ENCODE assay signal across 10 cellular contexts in the genomic region with DNA sequence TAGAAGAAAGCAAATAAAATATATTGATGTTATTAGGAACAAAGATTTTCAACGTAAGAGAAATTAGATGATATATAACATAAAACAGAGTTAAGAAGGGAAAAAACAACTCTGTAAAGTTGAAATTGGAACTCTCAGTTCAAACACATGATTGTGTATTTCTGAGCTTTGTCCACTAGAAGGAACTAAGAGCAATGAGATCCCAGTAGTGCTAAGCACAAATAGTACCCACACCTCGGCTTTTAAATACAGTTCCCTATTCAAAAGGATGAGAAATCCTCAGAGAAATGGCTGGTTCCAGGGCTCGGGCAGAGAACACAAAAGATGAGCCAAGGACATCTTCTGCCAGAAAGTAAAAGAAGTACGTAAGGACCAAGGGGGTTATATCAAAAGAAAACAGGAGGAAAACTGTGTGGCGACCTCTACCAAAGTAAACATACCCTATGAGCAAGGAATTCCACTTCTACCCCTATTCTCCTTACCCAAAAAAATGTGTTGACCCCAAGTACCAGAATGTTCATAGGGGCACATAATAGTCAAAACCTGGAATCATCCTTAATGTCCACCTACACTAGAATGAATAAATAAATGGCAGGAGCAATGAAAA.
DNase-seq lines count a peak whose midpoint lies in the region; ATAC-seq, FAIRE-seq and TF ChIP-seq lines count a peak whose summit lies in the region.
"Had no signal": no experiment of that assay in that cellular context is flagged by ENCODE, and none has a peak within 500 bp of the region (broad histone marks: within the 10 kb centered on the region; RNA-seq: fewer than 3 reads in every experiment).

No MANE protein-coding gene starts in this region.

- TF ChIP-seq POLR2A in NB4 (IDR thresholded peaks at IDR 0.05; ENCODE audit: extremely low read depth, insufficient read length) (no peak), K562 (conservative IDR thresholded peaks at IDR 0.05) (no peak)

- H3K9me3 ChIP-seq in Caco-2 (no peaks in the 10 kb centered on the region), K562 (replicated peaks; ENCODE audit: control insufficient read depth, insufficient read depth, low read depth, low read length) (no peaks in the 10 kb centered on the region)
- H3K9me3 ChIP-seq: tibial nerve had no signal

- TF ChIP-seq CTCF in Caco-2 (IDR thresholded peaks at IDR 0.05; ENCODE audit: insufficient read depth in 1 of 2, low read depth in 1 of 2, low read length in 1 of 2, severe bottlenecking in 1 of 2, unreplicated experiment in 1 of 2) (peak in 1 of 2 experiments; percentile 46), NB4 (IDR thresholded peaks at IDR 0.05; ENCODE audit: low read depth, low read length) (peak; percentile 14), K562 (IDR thresholded peaks at IDR 0.05 in 2 of 3, conservative IDR thresholded peaks at IDR 0.05 in 1 of 3; ENCODE audit: insufficient read depth in 2 of 3, low read depth in 1 of 3, low read length in 3 of 3) (peak in 2 of 3 experiments; percentile 14 to 20; a peak in 2 of 6 replicates)

- peak in 1 of 2 experiments; percentile 26; a peak in 2 of 4 replicates for TF ChIP-seq RAD21 in K562 (CRISPR knock-in tag; conservative IDR thresholded peaks at IDR 0.05 in 1 of 2, IDR thresholded peaks at IDR 0.05 in 1 of 2)

- CTCF ChIA-PET in Caco-2 (lab: Charles Lee) (interaction anchor here (1.2 kb wide), 1 partner anchor 33 kb away, joined by 4 read pairs; no protein-coding TSS in a partner anchor), K562 (lab: Yijun Ruan, JAX; ENCODE audit: low intra/inter-chr PET ratio) (no interaction called here)

- no peak overlapping the region for H3K9ac ChIP-seq in K562 (ENCODE audit: insufficient read depth in 1 of 2, low read depth in 2 of 2, low read length in 2 of 2)

- ATAC-seq in K562 (peak; percentile 66; the same call in 2 of the 3 replicates), HG02885 (IDR thresholded peaks at IDR 0.05; ENCODE audit: poor library complexity, unreplicated experiment) (no peak)

- DNase-seq in Caco-2 = no peak
- DNase-seq in NB4 (ENCODE audit: low read depth) = peak; percentile 29
- no peak for DNase-seq in K562 (ENCODE audit: extremely low read depth in 1 of 4, low spot score in 3 of 4)
- peak; percentile 11 to 35 for DNase-seq in lung microvascular endothelial cell (ENCODE audit: low read depth in 2 of 2)
- DNase-seq in effector CD8-positive, alpha-beta T cell (lab: John Stamatoyannopoulos, UW) = no peak
- no peak for DNase-seq in HTR-8/SVneo (ENCODE audit: insufficient read length, low spot score)
- DNase-seq in stimulated activated CD4-positive, alpha-beta T cell treated with anti-CD3 and anti-CD28 coated beads, Interleukin-2, amount 100 ng/mL, for 48 hours = no peak

- H3K27me3 Mint-ChIP-seq in Caco-2 (ENCODE audit: insufficient read depth, unreplicated experiment) = no peaks in the 10 kb centered on the region

- H3K36me3 ChIP-seq in Caco-2 (ENCODE audit: control insufficient read depth, insufficient read depth, low read length) = no peaks in the 10 kb centered on the region
- H3K36me3 ChIP-seq in K562 (ENCODE audit: control insufficient read depth, insufficient read depth, low read length) = no peaks in the 10 kb centered on the region
- H3K36me3 ChIP-seq: tibial nerve had no signal

- no peak overlapping the region for H2AFZ ChIP-seq in K562 (ENCODE audit: low read depth, low read length)

- BruUV-seq in Caco-2 (replicated peaks; lab: Mats Ljungman, UMichigan) (no TSS peak), K562 (replicated peaks; lab: Mats Ljungman, UMichigan) (no TSS peak)

- H3K4me1 Mint-ChIP-seq in Caco-2 (ENCODE audit: low read depth, unreplicated experiment) = peaks cover 8% of the 10 kb centered on the region

- no peaks in the 10 kb centered on the region for H3K9me3 Mint-ChIP-seq in Caco-2 (ENCODE audit: unreplicated experiment)
- H3K9me3 Mint-ChIP-seq: activated T-helper 2 cell treated with anti-CD3 and anti-CD28 coated beads, Interferon-gamma antibody, Interleukin-2, Interleukin-4, amounts not matched to agents 10 μg/mL and 5 μg/mL and 100 μg/mL, durations not matched to agents 14 hours and 24 hours and 36 hours had no signal

- no peaks in the 10 kb centered on the region for H3K79me2 ChIP-seq in K562 (ENCODE audit: control insufficient read depth, insufficient read depth, low read length)

- no peaks in the 10 kb centered on the region for H3K36me3 Mint-ChIP-seq in Caco-2 (ENCODE audit: insufficient read depth, unreplicated experiment)

- no peak overlapping the region for H3K27ac ChIP-seq in K562 (ENCODE audit: extremely low read depth, low read depth, low read length)
- H3K27ac ChIP-seq: tibial nerve had no signal

- H3K27me3 ChIP-seq in Caco-2 (replicated peaks; ENCODE audit: control insufficient read depth, insufficient read depth, low read length) (no peaks in the 10 kb centered on the region), K562 (ENCODE audit: control insufficient read depth in 2 of 2, insufficient read depth in 2 of 2, low read length in 2 of 2) (peaks cover 0 to 7% of the 10 kb centered on the region in 2 experiments; a peak in 4 of 5 replicates)
- H3K27me3 ChIP-seq: tibial nerve had no signal

- in situ Hi-C loops in K562 (cut with MboI) = no loop called here

- no peak overlapping the region for H3K4me3 ChIP-seq in Caco-2 (ENCODE audit: low read depth, low read length)
- no peak overlapping the region for H3K4me3 ChIP-seq in NB4 (ENCODE audit: low read depth, low read length)
- no peak overlapping the region for H3K4me3 ChIP-seq in K562
- H3K4me3 ChIP-seq: tibial nerve had no signal

- no peaks in the 10 kb centered on the region for H3K9me1 ChIP-seq in K562 (ENCODE audit: control insufficient read depth, insufficient read depth, low read length)

- WGBS in K562 (ENCODE audit: insufficient coverage, low coverage, missing lambda C conversion rate) = 10% methylated on average over 5 of the region's 5 CpGs

- peak overlapping the region; percentile 54 for H3K4me3 Mint-ChIP-seq in Caco-2 (ENCODE audit: unreplicated experiment)

- no peak overlapping the region for H3K27ac Mint-ChIP-seq in Caco-2 (ENCODE audit: unreplicated experiment)
- H3K27ac Mint-ChIP-seq: activated T-helper 2 cell treated with anti-CD3 and anti-CD28 coated beads, Interferon-gamma antibody, Interleukin-2, Interleukin-4, amounts not matched to agents 10 μg/mL and 5 μg/mL and 100 μg/mL, durations not matched to agents 14 hours and 24 hours and 36 hours had no signal

- H4K20me1 ChIP-seq in K562 (replicated peaks; ENCODE audit: control insufficient read depth, insufficient read depth, low read length) = no peaks in the 10 kb centered on the region

- no peak overlapping the region for H3K4me2 ChIP-seq in K562 (ENCODE audit: insufficient read depth, low read length)

- POLR2A ChIA-PET in Caco-2 (lab: Charles Lee) = no interaction called here
- POLR2A ChIA-PET in K562 (lab: Yijun Ruan, JAX) = interaction anchor here (0.6 kb wide), 1 partner anchor 715 kb away, joined by 3 read pairs; no protein-coding TSS in a partner anchor

- TF ChIP-seq EP300 in K562 (IDR thresholded peaks at IDR 0.05; ENCODE audit: low read length) = no peak

- FAIRE-seq in K562 (lab: Jason Lieb, UNC) (no peak), HTR-8/SVneo (lab: Jason Lieb, UNC) (no peak)

- intact Hi-C loops in Caco-2 (cut with micrococcal nuclease; ENCODE audit: unreplicated experiment) = loop anchor here (1.0 to 10.0 kb wide), 3 partner anchors 33 to 169 kb away; partner anchors contain the start of gene EAPP
- intact Hi-C loops in K562 (cut with micrococcal nuclease) = loop anchor here (5.0 kb wide), 1 partner anchor 172 kb away; the partner anchor contains the start of gene EAPP

- peaks cover 15% of the 10 kb centered on the region; the same call in 1 of the 2 replicates for H3K4me1 ChIP-seq in Caco-2
- H3K4me1 ChIP-seq in K562 (replicated peaks in 1 of 2; ENCODE audit: control insufficient read depth in 2 of 2, insufficient read depth in 2 of 2, low read length in 2 of 2) = no peaks in the 10 kb centered on the region; a peak in 2 of 5 replicates

TF ChIP-seq in K562, 482 proteins besides CTCF, POLR2A, EP300 and RAD21:
- TF ChIP-seq HNRNPH1 (optimal IDR thresholded peaks at IDR 0.05; ENCODE audit: low read depth, low read length) (no peak), ZNF589 (CRISPR knock-in tag; IDR thresholded peaks at IDR 0.05; ENCODE audit: low read depth) (no peak), NCOA6 (IDR thresholded peaks at IDR 0.05) (no peak), KDM1A (IDR thresholded peaks at IDR 0.05) (no peak)
- TF ChIP-seq, protein P1, sequence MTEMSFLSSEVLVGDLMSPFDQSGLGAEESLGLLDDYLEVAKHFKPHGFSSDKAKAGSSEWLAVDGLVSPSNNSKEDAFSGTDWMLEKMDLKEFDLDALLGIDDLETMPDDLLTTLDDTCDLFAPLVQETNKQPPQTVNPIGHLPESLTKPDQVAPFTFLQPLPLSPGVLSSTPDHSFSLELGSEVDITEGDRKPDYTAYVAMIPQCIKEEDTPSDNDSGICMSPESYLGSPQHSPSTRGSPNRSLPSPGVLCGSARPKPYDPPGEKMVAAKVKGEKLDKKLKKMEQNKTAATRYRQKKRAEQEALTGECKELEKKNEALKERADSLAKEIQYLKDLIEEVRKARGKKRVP (CRISPR knock-in tag; IDR thresholded peaks at IDR 0.05) = no peak

Comparison
In these comparisons a context has a peak if more than half of its experiments do, and no peak if none do; other contexts are left out.
1. DNase-seq: peak in NB4 (single experiment) and lung microvascular endothelial cell (2 of 2); none in Caco-2 (0 of 2), K562 (0 of 4), effector CD8-positive, alpha-beta T cell (single experiment), HTR-8/SVneo (single experiment) and stimulated activated CD4-positive, alpha-beta T cell treated with anti-CD3 and anti-CD28 coated beads, Interleukin-2, amount 100 ng/mL, for 48 hours (0 of 2).